ENCODE assay signal across 8 cellular contexts in genomic region chr6:52839124-52840055, GRCh38. TPM values are rescaled to one million over a fixed set of nuclear protein-coding genes. Genes with fewer than 3 reads are reported as not detected.
DNase-seq lines count a peak whose midpoint lies in the region; ATAC-seq, FAIRE-seq and TF ChIP-seq lines count a peak whose summit lies in the region.

No MANE protein-coding gene starts in this region.

- no peaks in the 10 kb centered on the region for H3K4me1 ChIP-seq in CD8-positive, alpha-beta T cell (ENCODE audit: insufficient read depth, low read length)
- no peaks in the 10 kb centered on the region for H3K4me1 ChIP-seq in SJCRH30

- H3K36me3 ChIP-seq in CD8-positive, alpha-beta T cell (ENCODE audit: insufficient read depth, low read length) = no peaks in the 10 kb centered on the region
- H3K36me3 ChIP-seq in SJCRH30 = no peaks in the 10 kb centered on the region

- no peak overlapping the region for H3K27ac ChIP-seq in CD8-positive, alpha-beta T cell (ENCODE audit: low read depth, low read length)
- H3K27ac ChIP-seq in SJCRH30 = no peak overlapping the region

- FAIRE-seq in HTR-8/SVneo (lab: Jason Lieb, UNC) = peak; percentile 31

- peak; percentile 69 for TF ChIP-seq CTCF in CD8-positive, alpha-beta T cell (IDR thresholded peaks at IDR 0.05)

- POLR2A ChIA-PET in CD8-positive, alpha-beta T cell (lab: Charles Lee) = no interaction called here

- ATAC-seq in CD8-positive, alpha-beta T cell = peak; percentile 63
- peak; percentile 77 for ATAC-seq in GM19351 (IDR thresholded peaks at IDR 0.05; ENCODE audit: unreplicated experiment)
- peak; percentile 65 for ATAC-seq in Right ventricle myocardium superior (ENCODE audit: poor library complexity)
- peak; percentile 64 for ATAC-seq in sciatic nerve
- ATAC-seq in GM19397 (IDR thresholded peaks at IDR 0.05; ENCODE audit: unreplicated experiment) = no peak

- H3K27me3 Mint-ChIP-seq in CD8-positive, alpha-beta T cell (ENCODE audit: low read depth) = peaks cover 42% of the 10 kb centered on the region

- intact Hi-C loops in CD8-positive, alpha-beta T cell (cut with DNase I, micrococcal nuclease) = no loop called here
- intact Hi-C loops in Right ventricle myocardium superior (cut with DNase I) = no loop called here
- intact Hi-C loops in sciatic nerve (cut with DNase I) = no loop called here

- peaks cover 6% of the 10 kb centered on the region for H3K27me3 ChIP-seq in CD8-positive, alpha-beta T cell (ENCODE audit: insufficient read depth, low read length)
- H3K27me3 ChIP-seq in SJCRH30 = no peaks in the 10 kb centered on the region

- H3K9me3 ChIP-seq in CD8-positive, alpha-beta T cell (ENCODE audit: low read length) = no peaks in the 10 kb centered on the region
- no peaks in the 10 kb centered on the region for H3K9me3 ChIP-seq in SJCRH30 (replicated peaks)

- H3K9me3 Mint-ChIP-seq in CD8-positive, alpha-beta T cell = no peaks in the 10 kb centered on the region

- H3K4me1 Mint-ChIP-seq in CD8-positive, alpha-beta T cell (ENCODE audit: low read depth) = no peaks in the 10 kb centered on the region

- peak in 6 of 7 experiments; percentile 6 to 62 (median 38) for DNase-seq in CD8-positive, alpha-beta T cell
- DNase-seq in HTR-8/SVneo (ENCODE audit: insufficient read length, low spot score) = peak; percentile 74
- DNase-seq in SJCRH30 = peak; percentile 51 to 79
- DNase-seq in activated gamma-delta T cell treated with anti-CD3 and anti-CD28 coated beads, Interleukin-2, amount 50 U/mL, for 16 hours (ENCODE audit: low read depth) = peak; percentile 19
- DNase-seq in Right ventricle myocardium superior = no peak
- no peak for DNase-seq in sciatic nerve (ENCODE audit: low spot score)

- H3K4me3 ChIP-seq in CD8-positive, alpha-beta T cell (ENCODE audit: low read depth, low read length) = no peak overlapping the region
- no peak overlapping the region for H3K4me3 ChIP-seq in SJCRH30

- no peak overlapping the region for H3K4me3 Mint-ChIP-seq in CD8-positive, alpha-beta T cell

- no peaks in the 10 kb centered on the region for H3K36me3 Mint-ChIP-seq in CD8-positive, alpha-beta T cell

- no peak overlapping the region for H3K27ac Mint-ChIP-seq in CD8-positive, alpha-beta T cell

- CTCF ChIA-PET in CD8-positive, alpha-beta T cell (lab: Charles Lee) = no interaction called here

RNA-seq across cellular contexts. Expression of gene GSTA5, which starts 1.2 kb away (rescaled TPM):
- not detected for total RNA-seq in CD8-positive, alpha-beta T cell
- total RNA-seq in SJCRH30 (2014; rRNA removed; shearing (Covaris generic)) = not detected in 2 replicates
- total RNA-seq in Right ventricle myocardium superior (not detected), sciatic nerve (not detected)

RNA-seq across cellular contexts. Expression of gene GSTA1, which starts 35.8 kb away (rescaled TPM):
- total RNA-seq in CD8-positive, alpha-beta T cell = not detected
- not detected in 2 replicates for total RNA-seq in SJCRH30 (2014; rRNA removed; shearing (Covaris generic))
- total RNA-seq in Right ventricle myocardium superior (not detected), sciatic nerve (0.49 TPM)

Comparison
In these comparisons a context has a peak if more than half of its experiments do, and no peak if none do; other contexts are left out.
1. DNase-seq: peak in CD8-positive, alpha-beta T cell (6 of 7), HTR-8/SVneo (single experiment), SJCRH30 (2 of 2) and activated gamma-delta T cell treated with anti-CD3 and anti-CD28 coated beads, Interleukin-2, amount 50 U/mL, for 16 hours (single experiment); none in Right ventricle myocardium superior (single experiment) and sciatic nerve (single experiment).